In genomic region chr1:155455588-155456195, GRCh38 we compare ENCODE assay signal across 14 cellular contexts.
A peak's percentile ranks its signal among the peaks of the same experiment; 100 is the strongest.
DNase-seq lines count a peak whose midpoint lies in the region; TF ChIP-seq lines count a peak whose summit lies in the region.
"Had no signal": no experiment of that assay in that cellular context is flagged by ENCODE, and none has a peak within 500 bp of the region (broad histone marks: within the 10 kb centered on the region; RNA-seq: fewer than 3 reads in every experiment).

No MANE protein-coding gene starts in this region.

- H3K4me3 ChIP-seq in fibroblast of lung (replicated peaks in 1 of 4; ENCODE audit: control extremely low read depth in 1 of 4, insufficient read depth in 1 of 4, low read depth in 3 of 4, low read length in 4 of 4) (no peak overlapping the region), neuronal stem cell (ENCODE audit: low read length in 2 of 2) (no peak overlapping the region), hepatocyte (no peak overlapping the region)
- H3K4me3 ChIP-seq: MG63 had no signal

- WGBS in neuronal stem cell (ENCODE audit: extremely low coverage in 2 of 2, insufficient read length in 2 of 2, insufficient replicate concordance in 1 of 2), 2 donors = no CpG with 5 or more reads among the region's 1 CpG
- WGBS in hepatocyte (ENCODE audit: low lambda C conversion rate, missing lambda C conversion rate) = 65% methylated on average over 1 of the region's 1 CpG

- H3K18ac ChIP-seq in neuronal stem cell (ENCODE audit: low read length) = no peak overlapping the region

- no peak overlapping the region for H3K23ac ChIP-seq in neuronal stem cell (ENCODE audit: low read depth, low read length, poor library complexity)

- H3K4me1 ChIP-seq in fibroblast of lung (ENCODE audit: control insufficient read depth, extremely low read depth, insufficient read depth, low read length) (no peaks in the 10 kb centered on the region), neuronal stem cell (ENCODE audit: control insufficient read depth in 2 of 2, insufficient read depth in 1 of 2, low read depth in 1 of 2, low read length in 2 of 2) (peaks cover 2 to 5% of the 10 kb centered on the region in 2 donors), hepatocyte (ENCODE audit: insufficient read depth) (peaks cover 12% of the 10 kb centered on the region)

- H3K14ac ChIP-seq in neuronal stem cell (ENCODE audit: low read length) = no peak overlapping the region

- H3K4me2 ChIP-seq in fibroblast of lung (ENCODE audit: extremely low read depth, insufficient read depth, low read length) (no peak overlapping the region), neuronal stem cell (ENCODE audit: insufficient read depth, low read length, poor library complexity, severe bottlenecking) (no peak overlapping the region), hepatocyte (no peak overlapping the region)

- no peak overlapping the region for H4K8ac ChIP-seq in neuronal stem cell (ENCODE audit: low read depth, low read length)

- H4K91ac ChIP-seq in neuronal stem cell (ENCODE audit: low read depth, low read length, poor library complexity) = no peak overlapping the region

- no peaks in the 10 kb centered on the region for H3K27me3 ChIP-seq in fibroblast of lung (ENCODE audit: control insufficient read depth, insufficient read depth, low read length)
- H3K27me3 ChIP-seq in neuronal stem cell (ENCODE audit: control insufficient read depth in 3 of 3, insufficient read depth in 3 of 3, low read depth in 1 of 3, low read length in 3 of 3) = no peaks in the 10 kb centered on the region
- no peaks in the 10 kb centered on the region for H3K27me3 ChIP-seq in hepatocyte
- H3K27me3 ChIP-seq: MG63 had no signal

- no peaks in the 10 kb centered on the region for H3K79me1 ChIP-seq in neuronal stem cell (ENCODE audit: low read depth, low read length)

- H3K9ac ChIP-seq in fibroblast of lung (ENCODE audit: insufficient read depth, low read length) (no peak overlapping the region), neuronal stem cell (ENCODE audit: low read depth, low read length, poor library complexity) (no peak overlapping the region)

- H2AFZ ChIP-seq in fibroblast of lung (ENCODE audit: low read length) = no peak overlapping the region
- H2AFZ ChIP-seq in neuronal stem cell (ENCODE audit: low read length) = no peak overlapping the region
- H2AFZ ChIP-seq in hepatocyte = no peak overlapping the region

- H2BK120ac ChIP-seq in neuronal stem cell (ENCODE audit: low read depth, low read length) = no peak overlapping the region

- no peak overlapping the region for H2BK5ac ChIP-seq in neuronal stem cell (ENCODE audit: low read length)

- no peaks in the 10 kb centered on the region for H3K9me2 ChIP-seq in hepatocyte (replicated peaks; ENCODE audit: insufficient read depth)

- H3K36me3 ChIP-seq in fibroblast of lung (ENCODE audit: control insufficient read depth, insufficient read depth, low read length) (no peaks in the 10 kb centered on the region), neuronal stem cell (replicated peaks in 1 of 2; ENCODE audit: control insufficient read depth in 2 of 2, insufficient read depth in 2 of 2, low read length in 2 of 2) (peaks cover 0 to 64% of the 10 kb centered on the region in 2 donors), hepatocyte (replicated peaks; ENCODE audit: insufficient read depth, low read depth) (no peaks in the 10 kb centered on the region)

- H3K27ac ChIP-seq in fibroblast of lung (ENCODE audit: insufficient read depth, low read length) = no peak overlapping the region
- no peak overlapping the region for H3K27ac ChIP-seq in neuronal stem cell (replicated peaks; ENCODE audit: low read length)
- no peak overlapping the region for H3K27ac ChIP-seq in hepatocyte

- H2BK12ac ChIP-seq in neuronal stem cell (ENCODE audit: low read length) = no peak overlapping the region

- H4K20me1 ChIP-seq in fibroblast of lung (ENCODE audit: control insufficient read depth, extremely low read depth, insufficient read depth, low read length) (no peaks in the 10 kb centered on the region), hepatocyte (ENCODE audit: insufficient read depth, poor library complexity, severe bottlenecking) (no peaks in the 10 kb centered on the region)

- H3K4ac ChIP-seq in neuronal stem cell (ENCODE audit: low read length) = no peak overlapping the region

- no peaks in the 10 kb centered on the region for H3K79me2 ChIP-seq in fibroblast of lung (ENCODE audit: control insufficient read depth, insufficient read depth, low read length)
- H3K79me2 ChIP-seq in hepatocyte = peaks cover 3% of the 10 kb centered on the region

- H2BK15ac ChIP-seq in neuronal stem cell (ENCODE audit: low read length) = no peak overlapping the region

- TF ChIP-seq CTCF in fibroblast of lung (conservative IDR thresholded peaks at IDR 0.05 in 1 of 2, IDR thresholded peaks at IDR 0.05 in 1 of 2; ENCODE audit: low read depth in 1 of 2, low read length in 2 of 2) (no peak), hepatocyte (IDR thresholded peaks at IDR 0.05; ENCODE audit: poor library complexity) (no peak)

- no peak overlapping the region for H2AK5ac ChIP-seq in neuronal stem cell (ENCODE audit: low read depth, low read length)

- DNase-seq in NCI-H2107 treated with DMSO at 0.1 percent for 48 hours (lab: John Stamatoyannopoulos, UW; ENCODE audit: unreplicated experiment) (peak; percentile 22), NCI-H2107 (lab: John Stamatoyannopoulos, UW) (no peak), RPMI7951 (ENCODE audit: low read depth) (peak; percentile 31), fibroblast of lung (ENCODE audit: low read depth in 2 of 2) (peak; percentile 8 to 65), neuronal stem cell (ENCODE audit: low spot score) (peak; percentile 9), SK-N-DZ (ENCODE audit: low spot score) (no peak), hepatocyte (ENCODE audit: low spot score) (no peak), NCI-H1092 (lab: John Stamatoyannopoulos, UW) (no peak)
- DNase-seq: 8988T; activated B cell treated with CpG ODN at 0.5 μM for 24 hours; activated T-cell treated with anti-CD3 and anti-CD28 coated beads, Interleukin-2, amount 50 U/mL, for 4 hours; DND-41; foreskin fibroblast; MG63 had no signal

- H3K9me3 ChIP-seq in fibroblast of lung (ENCODE audit: control insufficient read depth, insufficient read depth, low read depth, low read length) (no peaks in the 10 kb centered on the region), neuronal stem cell (replicated peaks in 1 of 2; ENCODE audit: control insufficient read depth in 2 of 2, insufficient read depth in 1 of 2, low read depth in 1 of 2, low read length in 2 of 2) (no peaks in the 10 kb centered on the region), hepatocyte (ENCODE audit: low read depth) (no peaks in the 10 kb centered on the region)
- H3K9me3 ChIP-seq: MG63 had no signal

Comparison
In these comparisons a context has a peak if more than half of its experiments do, and no peak if none do; other contexts are left out.
1. DNase-seq: peak in NCI-H2107 treated with DMSO at 0.1 percent for 48 hours (single experiment), RPMI7951 (single experiment), fibroblast of lung (2 of 2) and neuronal stem cell (single experiment); none in NCI-H2107 (single experiment), SK-N-DZ (single experiment), hepatocyte (single experiment) and NCI-H1092 (single experiment).